Comparison of ENCODE assay signal across 15 cellular contexts in genomic region chrX:140502491-140503229, GRCh38. TPM values are rescaled to one million over a fixed set of nuclear protein-coding genes. Genes with fewer than 3 reads are reported as not detected.
DNase-seq lines count a peak whose midpoint lies in the region; ATAC-seq and TF ChIP-seq lines count a peak whose summit lies in the region.
"Had no signal": no experiment of that assay in that cellular context is flagged by ENCODE, and none has a peak within 500 bp of the region (broad histone marks: within the 10 kb centered on the region; RNA-seq: fewer than 3 reads in every experiment).

No MANE protein-coding gene starts in this region.

- peaks cover 33% of the 10 kb centered on the region for H3K9me3 Mint-ChIP-seq in neural progenitor cell

- no peaks in the 10 kb centered on the region for H3K9me3 ChIP-seq in esophagus muscularis mucosa
- H3K9me3 ChIP-seq in neural progenitor cell (ENCODE audit: low read depth) = no peaks in the 10 kb centered on the region
- H3K9me3 ChIP-seq in heart right ventricle = peaks cover 0 to 13% (median 0%) of the 10 kb centered on the region in 11 donors
- H3K9me3 ChIP-seq: right lobe of liver had no signal

- peaks cover 11% of the 10 kb centered on the region for H3K36me3 Mint-ChIP-seq in neural progenitor cell

- no peak for TF ChIP-seq CTCF in esophagus muscularis mucosa (IDR thresholded peaks at IDR 0.05)
- TF ChIP-seq CTCF in neural progenitor cell (IDR thresholded peaks at IDR 0.05) = no peak
- TF ChIP-seq CTCF in heart right ventricle (IDR thresholded peaks at IDR 0.05) = no peak

- ATAC-seq in HG02870 (IDR thresholded peaks at IDR 0.05; ENCODE audit: unreplicated experiment) (no peak), heart right ventricle (no peak)
- ATAC-seq: activated CD4-positive, alpha-beta T cell treated with anti-CD3 and anti-CD28 coated beads for 36 hours had no signal

- H3K27me3 Mint-ChIP-seq in neural progenitor cell (ENCODE audit: insufficient read depth, low read depth) = peaks cover 34% of the 10 kb centered on the region

- peak overlapping the region; percentile 82 for H3K4me2 ChIP-seq in neural progenitor cell

- intact Hi-C loops in esophagus muscularis mucosa (cut with DNase I) = no loop called here
- intact Hi-C loops in heart right ventricle (cut with DNase I) = loop anchor here in 1 of 10 donors (10.0 kb wide), 1 partner anchor 448 kb away; no protein-coding TSS in a partner anchor

- H3K27ac Mint-ChIP-seq in neural progenitor cell = peak overlapping the region; percentile 22
- H3K27ac Mint-ChIP-seq: activated CD4-positive, alpha-beta T cell treated with anti-CD3 and anti-CD28 coated beads for 36 hours had no signal

- 33% methylated on average over 37 of the region's 38 CpGs for WGBS in esophagus muscularis mucosa
- WGBS in heart right ventricle, 2 donors = 3 to 4% methylated on average over 38 of the region's 38 CpGs

- no peak overlapping the region for H3K27ac ChIP-seq in esophagus muscularis mucosa (replicated peaks in 1 of 4)
- H3K27ac ChIP-seq in neural progenitor cell = no peak overlapping the region
- no peak overlapping the region for H3K27ac ChIP-seq in heart right ventricle
- H3K27ac ChIP-seq: right lobe of liver had no signal

- H3K9ac ChIP-seq in neural progenitor cell = no peak overlapping the region

- H3K4me1 ChIP-seq in esophagus muscularis mucosa (peaks cover 8 to 45% (median 42%) of the 10 kb centered on the region in 4 donors), neural progenitor cell (peaks cover 3% of the 10 kb centered on the region), heart right ventricle (peaks cover 0 to 23% (median 0%) of the 10 kb centered on the region in 9 donors)
- H3K4me1 ChIP-seq: right lobe of liver had no signal

- no peak for TF ChIP-seq POLR2A in esophagus muscularis mucosa (IDR thresholded peaks at IDR 0.05; ENCODE audit: low read depth)

- peaks cover 48% of the 10 kb centered on the region for H3K4me1 Mint-ChIP-seq in neural progenitor cell

- no peak for TF ChIP-seq EP300 in esophagus muscularis mucosa (IDR thresholded peaks at IDR 0.05)

- H3K79me2 ChIP-seq in neural progenitor cell (ENCODE audit: low read depth) = peaks cover 26% of the 10 kb centered on the region

- H4K20me1 ChIP-seq in neural progenitor cell (ENCODE audit: low read depth) = peaks cover 9% of the 10 kb centered on the region

- H3K36me3 ChIP-seq in esophagus muscularis mucosa = no peaks in the 10 kb centered on the region
- H3K36me3 ChIP-seq in neural progenitor cell = no peaks in the 10 kb centered on the region
- no peaks in the 10 kb centered on the region for H3K36me3 ChIP-seq in heart right ventricle
- H3K36me3 ChIP-seq: right lobe of liver had no signal

- peaks cover 54% of the 10 kb centered on the region for H3F3A ChIP-seq in neural progenitor cell (ENCODE audit: low read depth)

- peak overlapping the region in 3 of 4 donors; percentile 17 to 50 (median 43) for H3K4me3 ChIP-seq in esophagus muscularis mucosa
- H3K4me3 ChIP-seq in neural progenitor cell = peak overlapping the region; percentile 78
- H3K4me3 ChIP-seq in heart right ventricle = peak overlapping the region in 1 of 10 donors; percentile 36
- H3K4me3 ChIP-seq: lung had no signal

- DNase-seq in ELF-1 (ENCODE audit: low read depth, low spot score) (peak; percentile 46), NCI-H748 (lab: John Stamatoyannopoulos, UW; ENCODE audit: unreplicated experiment) (peak; percentile 69), esophagus muscularis mucosa (ENCODE audit: extremely low spot score) (no peak), neural progenitor cell (ENCODE audit: low spot score) (peak; percentile 54), SHP77 (lab: John Stamatoyannopoulos, UW) (no peak), UCSD-AML1 (lab: John Stamatoyannopoulos, UW; ENCODE audit: unreplicated experiment) (no peak), heart right ventricle (no peak)
- DNase-seq: activated CD4-positive, alpha-beta T cell treated with anti-CD3 and anti-CD28 coated beads for 36 hours; activated gamma-delta T cell treated with Interleukin-2 at 50 U/mL for 16 hours; NCI-H1930; right lobe of liver had no signal

- H2AFZ ChIP-seq in neural progenitor cell (replicated peaks) = no peak overlapping the region

- H3K27me3 ChIP-seq in esophagus muscularis mucosa (peaks cover 0 to 97% (median 54%) of the 10 kb centered on the region in 4 donors), neural progenitor cell (peaks cover 15% of the 10 kb centered on the region), heart right ventricle (peaks cover 8 to 100% (median 72%) of the 10 kb centered on the region in 7 donors)

- H3K4me3 Mint-ChIP-seq in neural progenitor cell = peak overlapping the region; percentile 92
- H3K4me3 Mint-ChIP-seq: activated CD4-positive, alpha-beta T cell treated with anti-CD3 and anti-CD28 coated beads for 36 hours had no signal

RNA-seq across cellular contexts. Expression of gene SOX3, which starts 2.2 kb away (rescaled TPM):
- total RNA-seq in esophagus muscularis mucosa = not detected
- total RNA-seq in neural progenitor cell (ENCODE audit: low replicate concordance) = 20.4 and 38.7 TPM in 2 replicates
- total RNA-seq in heart right ventricle = not detected
- polyA plus RNA-seq in heart right ventricle = not detected
- total RNA-seq: activated CD4-positive, alpha-beta T cell treated with anti-CD3 and anti-CD28 coated beads for 36 hours; fibroblast of villous mesenchyme; right lobe of liver; subcutaneous adipose tissue had no signal
- polyA plus RNA-seq: lung had no signal

Comparison
In these comparisons a context has a peak if more than half of its experiments do, and no peak if none do; other contexts are left out.
1. DNase-seq: peak in ELF-1 (single experiment), NCI-H748 (single experiment) and neural progenitor cell (single experiment); none in esophagus muscularis mucosa (single experiment), SHP77 (0 of 2), UCSD-AML1 (single experiment) and heart right ventricle (0 of 2).
2. RNA of gene SOX3, which starts 2.2 kb away (total RNA-seq): 20.4 to 38.7 TPM in neural progenitor cell; not detected in esophagus muscularis mucosa and not detected in heart right ventricle; every median in the first group is over 10 times any median in the second.